ENCODE assay signal across 19 cellular contexts in the genomic region with DNA sequence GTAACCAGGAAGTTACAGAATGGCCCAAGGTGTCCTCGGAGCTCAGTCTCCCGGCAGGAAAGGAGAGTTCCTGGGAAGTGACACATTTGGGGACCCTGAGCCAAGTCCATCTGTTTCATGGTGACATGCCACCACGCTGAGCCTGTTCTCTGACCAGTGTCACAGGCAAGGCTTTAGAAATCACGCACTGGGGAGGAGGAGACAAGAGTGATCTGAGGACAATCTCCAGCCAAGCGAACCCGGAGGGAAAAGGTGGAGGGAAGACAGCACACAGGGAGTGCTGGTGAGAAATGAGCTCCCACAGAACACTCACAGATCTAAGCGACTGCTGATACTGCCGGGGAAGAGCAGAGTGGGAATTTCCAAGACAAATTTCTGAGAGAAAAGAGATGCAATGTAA. TPM values are rescaled to one million over a fixed set of nuclear protein-coding genes. Genes with fewer than 3 reads are reported as not detected.
"Had no signal": no experiment of that assay in that cellular context is flagged by ENCODE, and none has a peak within 500 bp of the region (broad histone marks: within the 10 kb centered on the region; RNA-seq: fewer than 3 reads in every experiment).

No MANE protein-coding gene starts in this region.

RNA-seq across cellular contexts. Expression of a gene that starts 1.8 kb away (rescaled TPM):
- total RNA-seq: dermis microvascular lymphatic vessel endothelial cell; esophagus squamous epithelium; heart right ventricle; left ventricle myocardium superior; lower lobe of right lung; mesenteric fat pad; mononuclear cell; natural killer cell treated with Interleukin-12 subunit alpha and Interleukin-12 subunit beta and Interleukin-15 and Interleukin-18, amount 100 ng/mL, for 72 hours; omental fat pad; prostate gland; right atrium auricular region; sciatic nerve; smooth muscle cell; vagina had no signal
- polyA plus RNA-seq: heart right ventricle, smooth muscle cell had no signal

RNA-seq across cellular contexts. Expression of a gene that starts 15.5 kb away (rescaled TPM):
- total RNA-seq: dermis microvascular lymphatic vessel endothelial cell; esophagus squamous epithelium; heart right ventricle; left colon; left ventricle myocardium superior; lower lobe of right lung; mesenteric fat pad; mononuclear cell; natural killer cell treated with Interleukin-12 subunit alpha and Interleukin-12 subunit beta and Interleukin-15 and Interleukin-18, amount 100 ng/mL, for 72 hours; omental fat pad; pancreas; prostate gland; right atrium auricular region; sciatic nerve; smooth muscle cell; transverse colon; ureter; vagina had no signal
- polyA plus RNA-seq: heart right ventricle, smooth muscle cell, thymus had no signal

RNA-seq across cellular contexts. Expression of a gene that starts 19.0 kb away (rescaled TPM):
- total RNA-seq: dermis microvascular lymphatic vessel endothelial cell; esophagus squamous epithelium; heart right ventricle; left ventricle myocardium superior; lower lobe of right lung; mesenteric fat pad; mononuclear cell; natural killer cell treated with Interleukin-12 subunit alpha and Interleukin-12 subunit beta and Interleukin-15 and Interleukin-18, amount 100 ng/mL, for 72 hours; right atrium auricular region; smooth muscle cell; vagina had no signal
- polyA plus RNA-seq: heart right ventricle, smooth muscle cell had no signal

RNA-seq across cellular contexts. Expression of a gene that starts 29.4 kb away (rescaled TPM):
- total RNA-seq: dermis microvascular lymphatic vessel endothelial cell; heart right ventricle; left ventricle myocardium superior; lower lobe of right lung; mesenteric fat pad; mononuclear cell; natural killer cell treated with Interleukin-12 subunit alpha and Interleukin-12 subunit beta and Interleukin-15 and Interleukin-18, amount 100 ng/mL, for 72 hours; omental fat pad; right atrium auricular region; smooth muscle cell; vagina had no signal
- polyA plus RNA-seq: heart right ventricle, smooth muscle cell had no signal

RNA-seq across cellular contexts. Expression of a gene that starts 40.1 kb away (rescaled TPM):
- total RNA-seq: dermis microvascular lymphatic vessel endothelial cell, left ventricle myocardium superior, lower lobe of right lung, right atrium auricular region, smooth muscle cell, vagina had no signal
- polyA plus RNA-seq: smooth muscle cell had no signal
